19 cellular contexts compared by ENCODE assay signal in the genomic region with DNA sequence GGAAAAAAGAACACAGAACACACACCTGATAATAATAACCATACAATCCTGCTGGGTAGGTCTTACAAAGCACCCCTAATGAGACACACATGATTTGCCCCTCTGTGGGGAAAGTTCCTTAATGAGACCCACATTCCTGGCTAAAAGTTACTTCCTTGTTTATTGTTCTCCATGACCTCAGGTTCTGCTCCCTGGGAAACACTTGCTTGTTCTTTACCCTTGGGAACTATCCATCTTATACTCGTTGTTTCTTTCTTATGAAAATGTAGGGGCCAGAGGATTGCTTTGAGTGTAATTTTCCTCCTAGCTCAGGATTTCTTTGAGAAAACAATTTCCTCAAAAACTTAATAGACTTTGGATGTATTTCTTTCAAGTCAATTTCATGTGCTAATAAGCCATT. TPM values are rescaled to one million over a fixed set of nuclear protein-coding genes. Genes with fewer than 3 reads are reported as not detected.
DNase-seq lines count a peak whose midpoint lies in the region; ATAC-seq, FAIRE-seq and TF ChIP-seq lines count a peak whose summit lies in the region.
"Had no signal": no experiment of that assay in that cellular context is flagged by ENCODE, and none has a peak within 500 bp of the region (broad histone marks: within the 10 kb centered on the region; RNA-seq: fewer than 3 reads in every experiment).

No MANE protein-coding gene starts in this region.

- H2AK5ac ChIP-seq in mesendoderm (ENCODE audit: low read length): no peak overlapping the region

- no peak overlapping the region for H3K27ac Mint-ChIP-seq in activated naive CD4-positive, alpha-beta T cell treated with anti-CD3 and anti-CD28 coated beads, Interleukin-2, amount 10 ng/mL, durations not matched to agents 7 days and 5 days

- H4K20me1 ChIP-seq in DND-41 (ENCODE audit: insufficient read depth, low read length): no peaks in the 10 kb centered on the region
- H4K20me1 ChIP-seq in endothelial cell of umbilical vein (replicated peaks; ENCODE audit: control insufficient read depth, extremely low read depth, insufficient read depth, low read length): no peaks in the 10 kb centered on the region

- H4K5ac ChIP-seq in mesendoderm (ENCODE audit: low read length): no peak overlapping the region

- no peak overlapping the region for H3K23ac ChIP-seq in mesendoderm (ENCODE audit: low read length)

- no peak overlapping the region for H3K4ac ChIP-seq in mesendoderm (ENCODE audit: low read depth, low read length)

- no peak overlapping the region for H3K4me3 Mint-ChIP-seq in activated naive CD4-positive, alpha-beta T cell treated with anti-CD3 and anti-CD28 coated beads, Interleukin-2, amount 10 ng/mL, durations not matched to agents 7 days and 5 days

- no peaks in the 10 kb centered on the region for H3K36me3 Mint-ChIP-seq in activated naive CD4-positive, alpha-beta T cell treated with anti-CD3 and anti-CD28 coated beads, Interleukin-2, amount 10 ng/mL, durations not matched to agents 7 days and 5 days

- H2AFZ ChIP-seq in DND-41 (ENCODE audit: low read depth, low read length) (0 out of 2 replicates have a peak overlapping the region, but pooled peaks have one; percentile 11), endothelial cell of umbilical vein (ENCODE audit: low read depth, low read length) (no peak overlapping the region)
- H2AFZ ChIP-seq: GM23248, PC-9 had no signal

- H3K27me3 Mint-ChIP-seq in activated naive CD4-positive, alpha-beta T cell treated with anti-CD3 and anti-CD28 coated beads, Interleukin-2, amount 10 ng/mL, durations not matched to agents 7 days and 5 days: no peaks in the 10 kb centered on the region

- no peaks in the 10 kb centered on the region for H3K4me1 Mint-ChIP-seq in activated naive CD4-positive, alpha-beta T cell treated with anti-CD3 and anti-CD28 coated beads, Interleukin-2, amount 10 ng/mL, durations not matched to agents 7 days and 5 days

- TF ChIP-seq CTCF in DND-41 (IDR thresholded peaks at IDR 0.05; ENCODE audit: borderline replicate concordance, extremely low read depth, low read length, poor library complexity, severe bottlenecking) (no peak), endothelial cell of umbilical vein (IDR thresholded peaks at IDR 0.05; ENCODE audit: extremely low read depth in 1 of 2, insufficient read depth in 1 of 2, low read depth in 1 of 2, low read length in 2 of 2) (no peak)

- intact Hi-C loops in endothelial cell of umbilical vein (cut with micrococcal nuclease): no loop called here

- no peaks in the 10 kb centered on the region for H3K79me2 ChIP-seq in DND-41 (ENCODE audit: insufficient read depth, low read length)
- no peaks in the 10 kb centered on the region for H3K79me2 ChIP-seq in endothelial cell of umbilical vein (ENCODE audit: control insufficient read depth, insufficient read depth, low read length)
- no peaks in the 10 kb centered on the region for H3K79me2 ChIP-seq in mesendoderm (ENCODE audit: control insufficient read depth, insufficient read depth, low read length)

- no peak overlapping the region for H2BK120ac ChIP-seq in mesendoderm (ENCODE audit: low read depth, low read length)

- CTCF ChIA-PET in endothelial cell of umbilical vein (lab: Charles Lee): interaction anchor here (1.4 kb wide), 1 partner anchor 13 kb away, joined by 4 read pairs; no protein-coding TSS in a partner anchor
- CTCF ChIA-PET in activated naive CD4-positive, alpha-beta T cell treated with anti-CD3 and anti-CD28 coated beads, Interleukin-2, amount 10 ng/mL, durations not matched to agents 7 days and 5 days (lab: Charles Lee): no interaction called here

- H3K27ac ChIP-seq in DND-41 (ENCODE audit: low read length): no peak overlapping the region
- H3K27ac ChIP-seq in HUES64 (ENCODE audit: low read depth, low read length): peak overlapping the region; percentile 72; the same call in 1 of the 2 replicates
- no peak overlapping the region for H3K27ac ChIP-seq in endothelial cell of umbilical vein (ENCODE audit: insufficient read depth, low read depth, low read length)
- H3K27ac ChIP-seq in mesendoderm (ENCODE audit: low read depth, low read length): no peak overlapping the region
- H3K27ac ChIP-seq: GM23248, PC-9, SK-N-MC had no signal

- H3K4me3 ChIP-seq in DND-41 (ENCODE audit: low read depth in 1 of 2, low read length in 2 of 2): no peak overlapping the region
- no peak overlapping the region for H3K4me3 ChIP-seq in HUES64 (ENCODE audit: low read length)
- no peak overlapping the region for H3K4me3 ChIP-seq in endothelial cell of umbilical vein (replicated peaks in 1 of 3; ENCODE audit: insufficient read depth in 1 of 3, low read depth in 1 of 3, low read length in 3 of 3)
- no peak overlapping the region for H3K4me3 ChIP-seq in mesendoderm (ENCODE audit: low read length)
- H3K4me3 ChIP-seq: GM12878, GM23248, PC-9, SK-N-MC had no signal

- no peak overlapping the region for H2BK15ac ChIP-seq in mesendoderm (replicated peaks; ENCODE audit: low read depth)

- DNase-seq in DND-41 (no peak), endothelial cell of umbilical vein (ENCODE audit: low read depth, low spot score) (peak; percentile 84), mesendoderm (peak; percentile 12), RKO (ENCODE audit: low spot score) (no peak), DMS79 treated with DMSO at 0.1 percent for 48 hours (lab: John Stamatoyannopoulos, UW) (no peak), EL (no peak)
- no peak for DNase-seq in activated naive CD4-positive, alpha-beta T cell treated with anti-CD3 and anti-CD28 coated beads, Interleukin-2, amount 10 ng/mL, durations not matched to agents 7 days and 5 days
- DNase-seq: C1 segment of cervical spinal cord; GM23248; Kasumi-1; NCI-H187 treated with DMSO at 0.1 percent for 48 hours; NCI-H526; NK-92 treated with Interleukin-12 subunit alpha and Interleukin-12 subunit beta, amount 100 ng/mL, for 24 hours; PC-9 had no signal

- dilution Hi-C loops in endothelial cell of umbilical vein (cut with MboI; ENCODE audit: extremely low pct_ligation_motif_present, low sequenced_read_pairs): no loop called here

- H3K56ac ChIP-seq in mesendoderm (ENCODE audit: low read length): no peak overlapping the region

- H3K79me1 ChIP-seq in mesendoderm (ENCODE audit: low read length): no peaks in the 10 kb centered on the region

- POLR2A ChIA-PET in endothelial cell of umbilical vein (lab: Charles Lee): no interaction called here

- no peak for TF ChIP-seq POLR2A in endothelial cell of umbilical vein (IDR thresholded peaks at IDR 0.05; ENCODE audit: low read depth, low read length)

- H2BK5ac ChIP-seq in mesendoderm (ENCODE audit: low read length): no peak overlapping the region

- no peak overlapping the region for H4K8ac ChIP-seq in mesendoderm (ENCODE audit: low read depth, low read length)

- no peaks in the 10 kb centered on the region for H3K4me1 ChIP-seq in DND-41 (ENCODE audit: insufficient read depth, low read length)
- H3K4me1 ChIP-seq in HUES64 (ENCODE audit: insufficient read depth, low read length): peaks cover 24% of the 10 kb centered on the region
- no peaks in the 10 kb centered on the region for H3K4me1 ChIP-seq in endothelial cell of umbilical vein (ENCODE audit: control insufficient read depth, extremely low read depth, insufficient read depth, low read length)
- H3K4me1 ChIP-seq in mesendoderm (ENCODE audit: control insufficient read depth, low read depth, low read length): no peaks in the 10 kb centered on the region

- no peak for ATAC-seq in DND-41 (ENCODE audit: insufficient read depth, low read depth)
- ATAC-seq: GM12878, Right ventricle myocardium inferior had no signal

- FAIRE-seq in endothelial cell of umbilical vein (lab: Jason Lieb, UNC): no peak
- FAIRE-seq: GM12878, GM19239 had no signal

- H3K9me3 Mint-ChIP-seq in activated naive CD4-positive, alpha-beta T cell treated with anti-CD3 and anti-CD28 coated beads, Interleukin-2, amount 10 ng/mL, durations not matched to agents 7 days and 5 days: peaks cover 2% of the 10 kb centered on the region

- no peak overlapping the region for H3K9ac ChIP-seq in DND-41 (ENCODE audit: low read depth, low read length)
- H3K9ac ChIP-seq in HUES64 (ENCODE audit: low read depth, low read length): no peak overlapping the region
- no peak overlapping the region for H3K9ac ChIP-seq in endothelial cell of umbilical vein (replicated peaks; ENCODE audit: extremely low read depth, insufficient read depth, low read length)
- no peak overlapping the region for H3K9ac ChIP-seq in mesendoderm (ENCODE audit: low read length)
- H3K9ac ChIP-seq: GM23248 had no signal

- H3K36me3 ChIP-seq in DND-41 (ENCODE audit: insufficient read depth, low read length) (no peaks in the 10 kb centered on the region), HUES64 (ENCODE audit: insufficient read depth, low read length) (no peaks in the 10 kb centered on the region), endothelial cell of umbilical vein (ENCODE audit: control insufficient read depth in 2 of 2, extremely low read depth in 1 of 2, insufficient read depth in 2 of 2, low read length in 2 of 2) (no peaks in the 10 kb centered on the region), mesendoderm (ENCODE audit: control insufficient read depth, insufficient read depth, low read length) (no peaks in the 10 kb centered on the region)

- H3K27me3 ChIP-seq in DND-41 (ENCODE audit: insufficient read depth, low read length, poor library complexity) (no peaks in the 10 kb centered on the region), HUES64 (ENCODE audit: insufficient read depth, low read length) (no peaks in the 10 kb centered on the region), endothelial cell of umbilical vein (ENCODE audit: control insufficient read depth in 2 of 2, insufficient read depth in 2 of 2, low read length in 2 of 2) (no peaks in the 10 kb centered on the region), mesendoderm (ENCODE audit: insufficient read depth, low read length, poor library complexity) (no peaks in the 10 kb centered on the region)

- H3K4me2 ChIP-seq in DND-41 (ENCODE audit: insufficient read depth, low read length) (no peak overlapping the region), endothelial cell of umbilical vein (ENCODE audit: insufficient read depth, low read length) (no peak overlapping the region), mesendoderm (ENCODE audit: low read length) (no peak overlapping the region)
- H3K4me2 ChIP-seq: PC-9 had no signal

- H3K9me3 ChIP-seq in DND-41 (ENCODE audit: insufficient read depth, low read length, severe bottlenecking): peaks cover 4% of the 10 kb centered on the region
- H3K9me3 ChIP-seq in HUES64 (ENCODE audit: insufficient read depth, low read depth, low read length): no peaks in the 10 kb centered on the region
- H3K9me3 ChIP-seq in endothelial cell of umbilical vein (replicated peaks; ENCODE audit: control insufficient read depth, insufficient read depth, low read length): no peaks in the 10 kb centered on the region

- WGBS in HUES64: no CpG with 5 or more reads among the region's 1 CpG
- WGBS in mesendoderm (ENCODE audit: extremely low coverage, insufficient coverage, low lambda C conversion rate): no CpG with 5 or more reads among the region's 1 CpG

- no peaks in the 10 kb centered on the region for H3K9me1 ChIP-seq in endothelial cell of umbilical vein (replicated peaks; ENCODE audit: control insufficient read depth, extremely low read depth, insufficient read depth, low read length)

- BruUV-seq in endothelial cell of umbilical vein (replicated peaks; lab: Mats Ljungman, UMichigan): no TSS peak

- no peak overlapping the region for H3K18ac ChIP-seq in mesendoderm (ENCODE audit: low read length)

RNA-seq across cellular contexts. Expression of gene PCDH10, which starts 52.1 kb away (rescaled TPM):
- polyA plus RNA-seq in HUES64 (2013, experiment 1 of 2): 16.2 TPM
- 21.7 TPM for polyA plus RNA-seq in HUES64 (2013, experiment 2 of 2)
- total RNA-seq in endothelial cell of umbilical vein: 56.5 and 91.7 TPM in 2 replicates
- 91.0 and 100 TPM in 2 replicates for polyA plus RNA-seq in endothelial cell of umbilical vein
- polyA plus RNA-seq in endothelial cell of umbilical vein (2011; cell fraction: cytosol; rRNA removed): 43.1 and 52.3 TPM in 2 replicates
- polyA plus RNA-seq in endothelial cell of umbilical vein (2011; cell fraction: nucleus; rRNA removed): 108 and 116 TPM in 2 replicates
- polyA plus RNA-seq in endothelial cell of umbilical vein (2012): 36.4 and 39.3 TPM in 2 replicates
- polyA minus RNA-seq in endothelial cell of umbilical vein: 198 and 205 TPM in 2 replicates
- 2.3 TPM for polyA minus RNA-seq in endothelial cell of umbilical vein (2011; cell fraction: cytosol; rRNA and poly(A)+ RNA removed)
- 216 and 263 TPM in 2 replicates for polyA minus RNA-seq in endothelial cell of umbilical vein (2011; cell fraction: nucleus; rRNA and poly(A)+ RNA removed)
- polyA plus RNA-seq in mesendoderm (2013, experiment 1 of 2): 86.0 TPM
- 86.7 TPM for polyA plus RNA-seq in mesendoderm (2013, experiment 2 of 2)
- total RNA-seq: GM12878, PC-9 had no signal

Comparison
In these comparisons a context has a peak if more than half of its experiments do, and no peak if none do; other contexts are left out.
1. DNase-seq: peak in endothelial cell of umbilical vein (single experiment) and mesendoderm (single experiment); none in DND-41 (single experiment), activated naive CD4-positive, alpha-beta T cell treated with anti-CD3 and anti-CD28 coated beads, Interleukin-2, amount 10 ng/mL, durations not matched to agents 7 days and 5 days (single experiment), RKO (single experiment), DMS79 treated with DMSO at 0.1 percent for 48 hours (single experiment) and EL (single experiment).